ENCODE assay signal across 15 cellular contexts in the genomic region with DNA sequence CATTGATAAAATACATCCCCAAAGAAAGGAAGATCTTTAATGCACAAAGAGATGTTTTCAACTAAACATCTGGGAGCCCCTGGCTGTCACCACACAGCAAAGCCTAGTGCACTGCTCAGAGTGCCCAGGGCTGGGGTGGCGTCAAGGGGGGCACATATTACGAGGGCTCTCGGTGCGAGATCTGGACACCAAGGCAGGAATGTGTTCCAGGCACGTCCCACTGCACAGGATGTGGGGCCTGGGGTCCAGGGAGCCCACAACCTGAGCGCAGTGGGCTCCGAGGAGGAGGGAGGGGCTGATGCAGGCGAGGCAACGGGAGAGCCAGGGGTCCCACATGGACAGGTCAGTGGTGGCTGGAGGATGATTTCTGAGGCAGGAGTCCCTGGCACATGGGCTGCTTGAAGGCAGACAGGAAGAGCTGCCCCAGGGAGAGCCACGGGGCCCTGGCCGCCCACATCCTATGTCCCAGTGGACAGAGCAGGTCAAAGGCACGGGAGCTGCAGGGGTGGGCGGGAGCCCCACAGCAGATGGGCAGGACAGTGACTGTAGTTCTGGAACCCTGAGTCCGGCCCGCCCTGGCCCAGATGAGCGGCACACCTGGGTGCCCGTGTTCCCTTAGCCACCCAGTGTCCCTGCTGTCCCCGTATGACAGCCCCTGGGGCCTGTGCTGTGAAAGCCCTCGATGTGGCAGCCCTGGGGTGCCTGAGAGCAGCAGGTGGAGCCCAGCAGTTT. TPM values are rescaled to one million over a fixed set of nuclear protein-coding genes. Genes with fewer than 3 reads are reported as not detected.
DNase-seq lines count a peak whose midpoint lies in the region; ATAC-seq and TF ChIP-seq lines count a peak whose summit lies in the region.
"Had no signal": no experiment of that assay in that cellular context is flagged by ENCODE, and none has a peak within 500 bp of the region (broad histone marks: within the 10 kb centered on the region; RNA-seq: fewer than 3 reads in every experiment).

No MANE protein-coding gene starts in this region.

- H3K36me3 ChIP-seq in Caco-2 (ENCODE audit: control insufficient read depth, insufficient read depth, low read length) (peaks cover 7% of the 10 kb centered on the region), aorta (ENCODE audit: control insufficient read depth in 1 of 2, insufficient read depth in 2 of 2, low read length in 1 of 2) (peaks cover 0 to 5% of the 10 kb centered on the region in 2 donors)

- no peaks in the 10 kb centered on the region for H3K27me3 Mint-ChIP-seq in activated naive CD4-positive, alpha-beta T cell treated with anti-CD3 and anti-CD28 coated beads, Interleukin-2, amount 10 ng/mL, durations not matched to agents 7 days and 5 days
- H3K27me3 Mint-ChIP-seq in Caco-2 (ENCODE audit: insufficient read depth, unreplicated experiment), result no peaks in the 10 kb centered on the region
- H3K27me3 Mint-ChIP-seq in activated T-helper 17 cell treated with anti-CD3 and anti-CD28 coated beads, Interleukin-2, amount 50 U/mL, for 72 hours, result no peaks in the 10 kb centered on the region
- peaks cover 6% of the 10 kb centered on the region for H3K27me3 Mint-ChIP-seq in nephron progenitor cell (ENCODE audit: low read depth, poor library complexity)
- H3K27me3 Mint-ChIP-seq: CD4-positive, CD25-positive, alpha-beta regulatory T cell had no signal

- no peaks in the 10 kb centered on the region for H3K4me1 Mint-ChIP-seq in activated naive CD4-positive, alpha-beta T cell treated with anti-CD3 and anti-CD28 coated beads, Interleukin-2, amount 10 ng/mL, durations not matched to agents 7 days and 5 days
- H3K4me1 Mint-ChIP-seq in Caco-2 (ENCODE audit: low read depth, unreplicated experiment) (no peaks in the 10 kb centered on the region), nephron progenitor cell (peaks cover 5% of the 10 kb centered on the region)
- H3K4me1 Mint-ChIP-seq in activated T-helper 17 cell treated with anti-CD3 and anti-CD28 coated beads, Interleukin-2, amount 50 U/mL, for 72 hours, result peaks cover 5% of the 10 kb centered on the region

- TF ChIP-seq CTCF in Caco-2 (IDR thresholded peaks at IDR 0.05; ENCODE audit: insufficient read depth in 1 of 2, low read depth in 1 of 2, low read length in 1 of 2, severe bottlenecking in 1 of 2, unreplicated experiment in 1 of 2), result no peak
- no peak for TF ChIP-seq CTCF in nephron progenitor cell (IDR thresholded peaks at IDR 0.05)

- POLR2A ChIA-PET in Caco-2 (lab: Charles Lee), result no interaction called here

- peak overlapping the region; percentile 14 for H3K27ac Mint-ChIP-seq in activated naive CD4-positive, alpha-beta T cell treated with anti-CD3 and anti-CD28 coated beads, Interleukin-2, amount 10 ng/mL, durations not matched to agents 7 days and 5 days
- H3K27ac Mint-ChIP-seq in Caco-2 (ENCODE audit: unreplicated experiment), result peak overlapping the region; percentile 36
- H3K27ac Mint-ChIP-seq in activated T-helper 17 cell treated with anti-CD3 and anti-CD28 coated beads, Interleukin-2, amount 50 U/mL, for 72 hours, result peak overlapping the region; percentile 78
- peak overlapping the region; percentile 82 for H3K27ac Mint-ChIP-seq in nephron progenitor cell
- H3K27ac Mint-ChIP-seq: CD4-positive, CD25-positive, alpha-beta regulatory T cell had no signal

- peaks cover 53% of the 10 kb centered on the region for H3K36me3 Mint-ChIP-seq in activated naive CD4-positive, alpha-beta T cell treated with anti-CD3 and anti-CD28 coated beads, Interleukin-2, amount 10 ng/mL, durations not matched to agents 7 days and 5 days
- H3K36me3 Mint-ChIP-seq in Caco-2 (ENCODE audit: insufficient read depth, unreplicated experiment), result peaks cover 100% of the 10 kb centered on the region
- H3K36me3 Mint-ChIP-seq in activated T-helper 17 cell treated with anti-CD3 and anti-CD28 coated beads, Interleukin-2, amount 50 U/mL, for 72 hours (ENCODE audit: low read depth), result peaks cover 96% of the 10 kb centered on the region
- peaks cover 45% of the 10 kb centered on the region for H3K36me3 Mint-ChIP-seq in nephron progenitor cell (ENCODE audit: low read depth)

- H3K27me3 ChIP-seq in Caco-2 (replicated peaks; ENCODE audit: control insufficient read depth, insufficient read depth, low read length) (no peaks in the 10 kb centered on the region), aorta (ENCODE audit: control insufficient read depth in 1 of 2, insufficient read depth in 2 of 2, low read length in 1 of 2) (no peaks in the 10 kb centered on the region)

- 90 to 92% methylated on average over 17 to 19 of the region's 19 CpGs for WGBS in aorta, 2 donors

- ATAC-seq in activated T-helper 17 cell treated with anti-CD3 and anti-CD28 coated beads, Interleukin-2, amount 50 U/mL, for 72 hours (replicated peaks), result no peak
- no peak for ATAC-seq in aorta (ENCODE audit: low FRiP score)

- H3K9me3 ChIP-seq in Caco-2, result no peaks in the 10 kb centered on the region
- H3K9me3 ChIP-seq in aorta (ENCODE audit: control insufficient read depth, low read length), result no peaks in the 10 kb centered on the region

- no peaks in the 10 kb centered on the region for H3K4me1 ChIP-seq in Caco-2
- no peaks in the 10 kb centered on the region for H3K4me1 ChIP-seq in aorta (ENCODE audit: control insufficient read depth in 1 of 2, insufficient read depth in 2 of 2, low read length in 2 of 2)

- H3K9me3 Mint-ChIP-seq in activated naive CD4-positive, alpha-beta T cell treated with anti-CD3 and anti-CD28 coated beads, Interleukin-2, amount 10 ng/mL, durations not matched to agents 7 days and 5 days, result no peaks in the 10 kb centered on the region
- H3K9me3 Mint-ChIP-seq in Caco-2 (ENCODE audit: unreplicated experiment) (no peaks in the 10 kb centered on the region), nephron progenitor cell (no peaks in the 10 kb centered on the region)
- H3K9me3 Mint-ChIP-seq in activated T-helper 17 cell treated with anti-CD3 and anti-CD28 coated beads, Interleukin-2, amount 50 U/mL, for 72 hours, result no peaks in the 10 kb centered on the region

- H3K4me3 Mint-ChIP-seq in activated naive CD4-positive, alpha-beta T cell treated with anti-CD3 and anti-CD28 coated beads, Interleukin-2, amount 10 ng/mL, durations not matched to agents 7 days and 5 days, result no peak overlapping the region
- no peak overlapping the region for H3K4me3 Mint-ChIP-seq in Caco-2 (ENCODE audit: unreplicated experiment)
- no peak overlapping the region for H3K4me3 Mint-ChIP-seq in activated T-helper 17 cell treated with anti-CD3 and anti-CD28 coated beads, Interleukin-2, amount 50 U/mL, for 72 hours
- no peak overlapping the region for H3K4me3 Mint-ChIP-seq in nephron progenitor cell
- H3K4me3 Mint-ChIP-seq: CD4-positive, CD25-positive, alpha-beta regulatory T cell had no signal

- no TSS peak for BruUV-seq in Caco-2 (replicated peaks; lab: Mats Ljungman, UMichigan)

- H3K4me3 ChIP-seq in Caco-2 (ENCODE audit: low read depth, low read length), result no peak overlapping the region
- no peak overlapping the region for H3K4me3 ChIP-seq in aorta (ENCODE audit: low read length in 2 of 2)
- H3K4me3 ChIP-seq: GM23248 had no signal

- intact Hi-C loops in Caco-2 (cut with micrococcal nuclease; ENCODE audit: unreplicated experiment), result no loop called here
- intact Hi-C loops in aorta (cut with DNase I), result no loop called here

- CTCF ChIA-PET in activated naive CD4-positive, alpha-beta T cell treated with anti-CD3 and anti-CD28 coated beads, Interleukin-2, amount 10 ng/mL, durations not matched to agents 7 days and 5 days (lab: Charles Lee), result interaction anchor here (0.6 to 0.9 kb wide), 2 partner anchors 33 to 42 kb away, joined by 3 read pairs; no protein-coding TSS in a partner anchor
- CTCF ChIA-PET in Caco-2 (lab: Charles Lee), result no interaction called here

- DNase-seq in activated naive CD4-positive, alpha-beta T cell treated with anti-CD3 and anti-CD28 coated beads, Interleukin-2, amount 10 ng/mL, durations not matched to agents 7 days and 5 days, result no peak
- no peak for DNase-seq in activated naive CD4-positive, alpha-beta T cell (lab: John Stamatoyannopoulos, UW)
- no peak for DNase-seq in Caco-2
- no peak for DNase-seq in nephron progenitor cell
- DNase-seq in activated CD4-positive, CD25-positive, alpha-beta regulatory T cell treated with anti-CD3 and anti-CD28 coated beads, Interleukin-2, amount 50 U/mL, for 72 hours, result no peak
- DNase-seq in aorta, result no peak
- DNase-seq in activated gamma-delta T cell treated with Interleukin-2 at 50 U/mL for 16 hours, result no peak
- DNase-seq: Calu3; CD4-positive, CD25-positive, alpha-beta regulatory T cell; GM23248; MV-4-11; NCI-H1417 treated with DMSO at 0.1 percent for 48 hours; NCI-H2029 treated with DMSO at 0.1 percent for 48 hours; NCI-H510A treated with DMSO at 0.1 percent for 48 hours had no signal

- H3K27ac ChIP-seq in aorta (ENCODE audit: low read depth in 1 of 2, low read length in 2 of 2), result no peak overlapping the region
- H3K27ac ChIP-seq: GM23248 had no signal

RNA-seq across cellular contexts. Expression of gene ZNF778, which starts 56.4 kb away (rescaled TPM):
- total RNA-seq in Caco-2 (2022) (13.1 and 18.1 TPM in 2 replicates), aorta (10 to 100 TPM; 12.7 to 14.9 TPM)
- 1 to 10 TPM; 5.5 to 8.7 TPM for total RNA-seq in activated T-helper 17 cell treated with anti-CD3 and anti-CD28 coated beads, Interleukin-2, amount 50 U/mL, for 72 hours
- polyA plus RNA-seq in aorta, result 1 to 10 TPM; 2.6 to 3.2 TPM

Comparison
In these comparisons a context has a peak if more than half of its experiments do, and no peak if none do; other contexts are left out.
1. H3K27ac Mint-ChIP-seq: peak in every context shown above with its lines; median percentile 82 in nephron progenitor cell; 78 in activated T-helper 17 cell treated with anti-CD3 and anti-CD28 coated beads, Interleukin-2, amount 50 U/mL, for 72 hours; 36 in Caco-2; 14 in activated naive CD4-positive, alpha-beta T cell treated with anti-CD3 and anti-CD28 coated beads, Interleukin-2, amount 10 ng/mL, durations not matched to agents 7 days and 5 days.